Comparison of ENCODE assay signal across 1 cellular context in the genomic region with DNA sequence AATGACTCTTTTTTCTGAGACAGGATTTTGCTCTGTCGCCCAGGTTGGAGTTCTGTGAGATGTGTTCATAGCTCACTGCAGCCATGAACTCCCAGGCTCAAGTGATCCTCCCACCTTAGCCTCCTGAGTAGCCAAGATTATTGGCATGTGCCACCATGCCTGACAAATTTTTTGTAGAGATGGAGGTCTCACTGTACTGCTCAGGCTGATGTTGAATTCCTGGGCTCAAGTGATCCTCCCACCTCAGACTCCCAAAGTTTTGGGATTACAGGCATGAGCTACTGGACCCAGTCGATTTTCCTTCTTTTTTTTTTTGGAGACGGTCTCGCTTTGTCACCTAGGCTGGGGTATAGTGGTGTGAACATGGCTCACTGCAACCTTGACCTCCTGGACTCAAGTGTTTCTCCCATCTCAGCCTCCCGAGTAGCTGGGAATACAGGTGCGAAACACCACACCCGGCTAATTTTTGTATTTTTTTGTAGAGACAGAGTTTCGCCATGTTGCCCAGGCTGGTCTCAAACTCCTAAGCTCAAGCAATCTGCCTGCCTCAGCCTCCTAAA.
A peak's percentile ranks its signal among the peaks of the same experiment; 100 is the strongest.
TF ChIP-seq lines count a peak whose summit lies in the region.

No MANE protein-coding gene starts in this region.

TF ChIP-seq in HepG2, 621 proteins besides CTCF, POLR2A, EP300 and RAD21 (continued from another document and continues in another):
- TF ChIP-seq, protein P1, sequence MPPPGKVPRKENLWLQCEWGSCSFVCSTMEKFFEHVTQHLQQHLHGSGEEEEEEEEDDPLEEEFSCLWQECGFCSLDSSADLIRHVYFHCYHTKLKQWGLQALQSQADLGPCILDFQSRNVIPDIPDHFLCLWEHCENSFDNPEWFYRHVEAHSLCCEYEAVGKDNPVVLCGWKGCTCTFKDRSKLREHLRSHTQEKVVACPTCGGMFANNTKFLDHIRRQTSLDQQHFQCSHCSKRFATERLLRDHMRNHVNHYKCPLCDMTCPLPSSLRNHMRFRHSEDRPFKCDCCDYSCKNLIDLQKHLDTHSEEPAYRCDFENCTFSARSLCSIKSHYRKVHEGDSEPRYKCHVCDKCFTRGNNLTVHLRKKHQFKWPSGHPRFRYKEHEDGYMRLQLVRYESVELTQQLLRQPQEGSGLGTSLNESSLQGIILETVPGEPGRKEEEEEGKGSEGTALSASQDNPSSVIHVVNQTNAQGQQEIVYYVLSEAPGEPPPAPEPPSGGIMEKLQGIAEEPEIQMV (CRISPR knock-in tag; IDR thresholded peaks at IDR 0.05; ENCODE audit: low read depth), result peak; percentile 52
- TF ChIP-seq ZNF788 (CRISPR knock-in tag; IDR thresholded peaks at IDR 0.05; ENCODE audit: borderline replicate concordance) (peak; percentile 26; the same call in 1 of the 2 replicates), MTA1 (CRISPR knock-in tag; IDR thresholded peaks at IDR 0.05; ENCODE audit: borderline replicate concordance) (0 out of 2 replicates have a peak, but pooled peaks have one; percentile 25), HNF4G (IDR thresholded peaks at IDR 0.05; ENCODE audit: borderline replicate concordance, low read depth, low read length) (no peak), HNF4G (CRISPR knock-in tag; IDR thresholded peaks at IDR 0.05; ENCODE audit: borderline replicate concordance, low read depth) (peak; percentile 66; the same call in 1 of the 2 replicates), ZSCAN21 (CRISPR knock-in tag; IDR thresholded peaks at IDR 0.05; ENCODE audit: borderline replicate concordance) (0 out of 2 replicates have a peak, but pooled peaks have one; percentile 36), ZNF333 (CRISPR knock-in tag; IDR thresholded peaks at IDR 0.05; ENCODE audit: borderline replicate concordance) (0 out of 2 replicates have a peak, but pooled peaks have one; percentile 85), POLR2AphosphoS5 (IDR thresholded peaks at IDR 0.05; ENCODE audit: low read depth, low read length) (peak; percentile 22; the same call in 1 of the 2 replicates), ZNF619 (CRISPR knock-in tag; IDR thresholded peaks at IDR 0.05) (0 out of 2 replicates have a peak, but pooled peaks have one; percentile 44), ZNF510 (CRISPR knock-in tag; IDR thresholded peaks at IDR 0.05; ENCODE audit: low read depth) (peak; percentile 72; the same call in 1 of the 2 replicates), TP53 (CRISPR knock-in tag; conservative IDR thresholded peaks at IDR 0.05) (no peak), KLF16 (CRISPR knock-in tag; IDR thresholded peaks at IDR 0.05) (no peak), ZMYM4 (CRISPR knock-in tag; IDR thresholded peaks at IDR 0.05) (no peak), GTF3A (CRISPR knock-in tag; conservative IDR thresholded peaks at IDR 0.05) (0 out of 2 replicates have a peak, but pooled peaks have one; percentile 31), ZNF776 (CRISPR knock-in tag; IDR thresholded peaks at IDR 0.05) (no peak), ZFP36L1 (CRISPR knock-in tag; IDR thresholded peaks at IDR 0.05) (peak; percentile 69; the same call in 1 of the 2 replicates), CAMTA2 (CRISPR knock-in tag; IDR thresholded peaks at IDR 0.05; ENCODE audit: borderline replicate concordance) (0 out of 2 replicates have a peak, but pooled peaks have one; percentile 64), ZNF24 (IDR thresholded peaks at IDR 0.05) (no peak), ZNF839 (CRISPR knock-in tag; IDR thresholded peaks at IDR 0.05; ENCODE audit: borderline replicate concordance) (0 out of 2 replicates have a peak, but pooled peaks have one; percentile 46), ZBTB3 (CRISPR knock-in tag; IDR thresholded peaks at IDR 0.05; ENCODE audit: borderline replicate concordance, low read depth) (0 out of 2 replicates have a peak, but pooled peaks have one; percentile 44), ZNF703 (CRISPR knock-in tag; IDR thresholded peaks at IDR 0.05; ENCODE audit: borderline replicate concordance) (0 out of 2 replicates have a peak, but pooled peaks have one; percentile 28), U2AF1 (optimal IDR thresholded peaks at IDR 0.05; ENCODE audit: low read depth, low read length) (no peak), ZNF441 (CRISPR knock-in tag; IDR thresholded peaks at IDR 0.05; ENCODE audit: borderline replicate concordance) (peak; percentile 21), ATF7-NPFF (CRISPR knock-in tag; IDR thresholded peaks at IDR 0.05; ENCODE audit: low read depth) (no peak), PRPF4 (IDR thresholded peaks at IDR 0.05; ENCODE audit: low read depth, low read length, poor library complexity, severe bottlenecking) (no peak), TCF12 (IDR thresholded peaks at IDR 0.05) (no peak), TCF12 (CRISPR knock-in tag; IDR thresholded peaks at IDR 0.05) (peak; percentile 76; the same call in 1 of the 2 replicates), ZNF501 (CRISPR knock-in tag; IDR thresholded peaks at IDR 0.05) (0 out of 2 replicates have a peak, but pooled peaks have one; percentile 39), BRD4 (CRISPR knock-in tag; IDR thresholded peaks at IDR 0.05) (no peak), ZNF678 (CRISPR knock-in tag; IDR thresholded peaks at IDR 0.05) (0 out of 2 replicates have a peak, but pooled peaks have one; percentile 27), REXO4 (CRISPR knock-in tag; IDR thresholded peaks at IDR 0.05; ENCODE audit: borderline replicate concordance) (peak; percentile 49; the same call in 1 of the 2 replicates), ZKSCAN5 (CRISPR knock-in tag; IDR thresholded peaks at IDR 0.05) (no peak), ETV6 (CRISPR knock-in tag; conservative IDR thresholded peaks at IDR 0.05) (0 out of 2 replicates have a peak, but pooled peaks have one; percentile 23)
- TF ChIP-seq, protein P2, sequence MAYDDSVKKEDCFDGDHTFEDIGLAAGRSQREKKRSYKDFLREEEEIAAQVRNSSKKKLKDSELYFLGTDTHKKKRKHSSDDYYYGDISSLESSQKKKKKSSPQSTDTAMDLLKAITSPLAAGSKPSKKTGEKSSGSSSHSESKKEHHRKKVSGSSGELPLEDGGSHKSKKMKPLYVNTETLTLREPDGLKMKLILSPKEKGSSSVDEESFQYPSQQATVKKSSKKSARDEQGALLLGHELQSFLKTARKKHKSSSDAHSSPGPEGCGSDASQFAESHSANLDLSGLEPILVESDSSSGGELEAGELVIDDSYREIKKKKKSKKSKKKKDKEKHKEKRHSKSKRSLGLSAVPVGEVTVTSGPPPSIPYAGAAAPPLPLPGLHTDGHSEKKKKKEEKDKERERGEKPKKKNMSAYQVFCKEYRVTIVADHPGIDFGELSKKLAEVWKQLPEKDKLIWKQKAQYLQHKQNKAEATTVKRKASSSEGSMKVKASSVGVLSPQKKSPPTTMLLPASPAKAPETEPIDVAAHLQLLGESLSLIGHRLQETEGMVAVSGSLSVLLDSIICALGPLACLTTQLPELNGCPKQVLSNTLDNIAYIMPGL (CRISPR knock-in tag; IDR thresholded peaks at IDR 0.05; ENCODE audit: borderline replicate concordance in 1 of 2, low read depth in 1 of 2), result 0 out of 4 replicates have a peak, but pooled peaks of 1 of the 2 experiments have one; percentile 31
- TF ChIP-seq, protein P3, sequence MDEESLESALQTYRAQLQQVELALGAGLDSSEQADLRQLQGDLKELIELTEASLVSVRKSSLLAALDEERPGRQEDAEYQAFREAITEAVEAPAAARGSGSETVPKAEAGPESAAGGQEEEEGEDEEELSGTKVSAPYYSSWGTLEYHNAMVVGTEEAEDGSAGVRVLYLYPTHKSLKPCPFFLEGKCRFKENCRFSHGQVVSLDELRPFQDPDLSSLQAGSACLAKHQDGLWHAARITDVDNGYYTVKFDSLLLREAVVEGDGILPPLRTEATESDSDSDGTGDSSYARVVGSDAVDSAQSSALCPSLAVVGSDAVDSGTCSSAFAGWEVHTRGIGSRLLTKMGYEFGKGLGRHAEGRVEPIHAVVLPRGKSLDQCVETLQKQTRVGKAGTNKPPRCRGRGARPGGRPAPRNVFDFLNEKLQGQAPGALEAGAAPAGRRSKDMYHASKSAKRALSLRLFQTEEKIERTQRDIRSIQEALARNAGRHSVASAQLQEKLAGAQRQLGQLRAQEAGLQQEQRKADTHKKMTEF (CRISPR knock-in tag; IDR thresholded peaks at IDR 0.05), result no peak
- TF ChIP-seq, protein P4, sequence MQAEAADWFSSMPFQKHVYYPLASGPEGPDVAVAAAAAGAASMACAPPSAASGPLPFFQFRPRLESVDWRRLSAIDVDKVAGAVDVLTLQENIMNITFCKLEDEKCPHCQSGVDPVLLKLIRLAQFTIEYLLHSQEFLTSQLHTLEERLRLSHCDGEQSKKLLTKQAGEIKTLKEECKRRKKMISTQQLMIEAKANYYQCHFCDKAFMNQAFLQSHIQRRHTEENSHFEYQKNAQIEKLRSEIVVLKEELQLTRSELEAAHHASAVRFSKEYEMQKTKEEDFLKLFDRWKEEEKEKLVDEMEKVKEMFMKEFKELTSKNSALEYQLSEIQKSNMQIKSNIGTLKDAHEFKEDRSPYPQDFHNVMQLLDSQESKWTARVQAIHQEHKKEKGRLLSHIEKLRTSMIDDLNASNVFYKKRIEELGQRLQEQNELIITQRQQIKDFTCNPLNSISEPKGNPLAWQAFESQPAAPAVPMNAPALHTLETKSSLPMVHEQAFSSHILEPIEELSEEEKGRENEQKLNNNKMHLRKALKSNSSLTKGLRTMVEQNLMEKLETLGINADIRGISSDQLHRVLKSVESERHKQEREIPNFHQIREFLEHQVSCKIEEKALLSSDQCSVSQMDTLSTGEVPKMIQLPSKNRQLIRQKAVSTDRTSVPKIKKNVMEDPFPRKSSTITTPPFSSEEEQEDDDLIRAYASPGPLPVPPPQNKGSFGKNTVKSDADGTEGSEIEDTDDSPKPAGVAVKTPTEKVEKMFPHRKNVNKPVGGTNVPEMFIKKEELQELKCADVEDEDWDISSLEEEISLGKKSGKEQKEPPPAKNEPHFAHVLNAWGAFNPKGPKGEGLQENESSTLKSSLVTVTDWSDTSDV (CRISPR knock-in tag; IDR thresholded peaks at IDR 0.05), result 0 out of 2 replicates have a peak, but pooled peaks have one; percentile 45
- TF ChIP-seq, protein P5, sequence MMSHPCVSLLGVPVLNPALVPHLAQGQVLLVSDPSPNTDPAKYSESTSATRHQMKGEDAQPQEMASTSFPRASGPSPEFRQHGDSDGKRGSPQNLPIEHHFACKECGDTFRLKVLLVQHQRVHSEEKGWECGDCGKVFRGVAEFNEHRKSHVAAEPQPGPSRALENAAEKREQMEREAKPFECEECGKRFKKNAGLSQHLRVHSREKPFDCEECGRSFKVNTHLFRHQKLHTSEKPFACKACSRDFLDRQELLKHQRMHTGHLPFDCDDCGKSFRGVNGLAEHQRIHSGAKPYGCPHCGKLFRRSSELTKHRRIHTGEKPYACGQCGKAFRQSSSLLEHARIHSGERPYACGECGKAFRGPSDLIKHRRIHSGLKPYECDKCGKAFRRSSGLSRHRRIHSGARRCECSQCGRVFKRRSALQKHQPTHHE (CRISPR knock-in tag; IDR thresholded peaks at IDR 0.05; ENCODE audit: borderline replicate concordance), result no peak
- TF ChIP-seq, protein P6, sequence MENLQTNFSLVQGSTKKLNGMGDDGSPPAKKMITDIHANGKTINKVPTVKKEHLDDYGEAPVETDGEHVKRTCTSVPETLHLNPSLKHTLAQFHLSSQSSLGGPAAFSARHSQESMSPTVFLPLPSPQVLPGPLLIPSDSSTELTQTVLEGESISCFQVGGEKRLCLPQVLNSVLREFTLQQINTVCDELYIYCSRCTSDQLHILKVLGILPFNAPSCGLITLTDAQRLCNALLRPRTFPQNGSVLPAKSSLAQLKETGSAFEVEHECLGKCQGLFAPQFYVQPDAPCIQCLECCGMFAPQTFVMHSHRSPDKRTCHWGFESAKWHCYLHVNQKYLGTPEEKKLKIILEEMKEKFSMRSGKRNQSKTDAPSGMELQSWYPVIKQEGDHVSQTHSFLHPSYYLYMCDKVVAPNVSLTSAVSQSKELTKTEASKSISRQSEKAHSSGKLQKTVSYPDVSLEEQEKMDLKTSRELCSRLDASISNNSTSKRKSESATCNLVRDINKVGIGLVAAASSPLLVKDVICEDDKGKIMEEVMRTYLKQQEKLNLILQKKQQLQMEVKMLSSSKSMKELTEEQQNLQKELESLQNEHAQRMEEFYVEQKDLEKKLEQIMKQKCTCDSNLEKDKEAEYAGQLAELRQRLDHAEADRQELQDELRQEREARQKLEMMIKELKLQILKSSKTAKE (CRISPR knock-in tag; IDR thresholded peaks at IDR 0.05; ENCODE audit: borderline replicate concordance), result peak; percentile 31; the same call in 1 of the 2 replicates
- TF ChIP-seq, protein P7, sequence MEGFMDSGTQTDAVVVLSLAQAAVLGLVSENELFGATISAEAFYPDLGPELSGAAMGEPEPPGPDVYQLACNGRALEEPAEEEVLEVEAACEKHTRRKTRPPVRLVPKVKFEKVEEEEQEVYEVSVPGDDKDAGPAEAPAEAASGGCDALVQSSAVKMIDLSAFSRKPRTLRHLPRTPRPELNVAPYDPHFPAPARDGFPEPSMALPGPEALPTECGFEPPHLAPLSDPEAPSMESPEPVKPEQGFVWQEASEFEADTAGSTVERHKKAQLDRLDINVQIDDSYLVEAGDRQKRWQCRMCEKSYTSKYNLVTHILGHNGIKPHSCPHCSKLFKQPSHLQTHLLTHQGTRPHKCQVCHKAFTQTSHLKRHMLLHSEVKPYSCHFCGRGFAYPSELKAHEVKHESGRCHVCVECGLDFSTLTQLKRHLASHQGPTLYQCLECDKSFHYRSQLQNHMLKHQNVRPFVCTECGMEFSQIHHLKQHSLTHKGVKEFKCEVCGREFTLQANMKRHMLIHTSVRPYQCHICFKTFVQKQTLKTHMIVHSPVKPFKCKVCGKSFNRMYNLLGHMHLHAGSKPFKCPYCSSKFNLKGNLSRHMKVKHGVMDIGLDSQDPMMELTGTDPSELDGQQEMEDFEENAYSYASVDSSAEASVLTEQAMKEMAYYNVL (CRISPR knock-in tag; IDR thresholded peaks at IDR 0.05; ENCODE audit: borderline replicate concordance), result 0 out of 2 replicates have a peak, but pooled peaks have one; percentile 20
- TF ChIP-seq, protein P8, sequence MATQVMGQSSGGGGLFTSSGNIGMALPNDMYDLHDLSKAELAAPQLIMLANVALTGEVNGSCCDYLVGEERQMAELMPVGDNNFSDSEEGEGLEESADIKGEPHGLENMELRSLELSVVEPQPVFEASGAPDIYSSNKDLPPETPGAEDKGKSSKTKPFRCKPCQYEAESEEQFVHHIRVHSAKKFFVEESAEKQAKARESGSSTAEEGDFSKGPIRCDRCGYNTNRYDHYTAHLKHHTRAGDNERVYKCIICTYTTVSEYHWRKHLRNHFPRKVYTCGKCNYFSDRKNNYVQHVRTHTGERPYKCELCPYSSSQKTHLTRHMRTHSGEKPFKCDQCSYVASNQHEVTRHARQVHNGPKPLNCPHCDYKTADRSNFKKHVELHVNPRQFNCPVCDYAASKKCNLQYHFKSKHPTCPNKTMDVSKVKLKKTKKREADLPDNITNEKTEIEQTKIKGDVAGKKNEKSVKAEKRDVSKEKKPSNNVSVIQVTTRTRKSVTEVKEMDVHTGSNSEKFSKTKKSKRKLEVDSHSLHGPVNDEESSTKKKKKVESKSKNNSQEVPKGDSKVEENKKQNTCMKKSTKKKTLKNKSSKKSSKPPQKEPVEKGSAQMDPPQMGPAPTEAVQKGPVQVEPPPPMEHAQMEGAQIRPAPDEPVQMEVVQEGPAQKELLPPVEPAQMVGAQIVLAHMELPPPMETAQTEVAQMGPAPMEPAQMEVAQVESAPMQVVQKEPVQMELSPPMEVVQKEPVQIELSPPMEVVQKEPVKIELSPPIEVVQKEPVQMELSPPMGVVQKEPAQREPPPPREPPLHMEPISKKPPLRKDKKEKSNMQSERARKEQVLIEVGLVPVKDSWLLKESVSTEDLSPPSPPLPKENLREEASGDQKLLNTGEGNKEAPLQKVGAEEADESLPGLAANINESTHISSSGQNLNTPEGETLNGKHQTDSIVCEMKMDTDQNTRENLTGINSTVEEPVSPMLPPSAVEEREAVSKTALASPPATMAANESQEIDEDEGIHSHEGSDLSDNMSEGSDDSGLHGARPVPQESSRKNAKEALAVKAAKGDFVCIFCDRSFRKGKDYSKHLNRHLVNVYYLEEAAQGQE (IDR thresholded peaks at IDR 0.05; ENCODE audit: borderline replicate concordance in 1 of 2, low read depth in 1 of 2, low read length in 2 of 2), result no peak
